ENCODE assay signal across 8 cellular contexts in genomic region chr3:177150970-177151627, GRCh38. TPM values are rescaled to one million over a fixed set of nuclear protein-coding genes. Genes with fewer than 3 reads are reported as not detected.
DNase-seq lines count a peak whose midpoint lies in the region; ATAC-seq, FAIRE-seq and TF ChIP-seq lines count a peak whose summit lies in the region.

No MANE protein-coding gene starts in this region.

- no peak overlapping the region for H2AFZ ChIP-seq in K562 (ENCODE audit: low read depth, low read length)

- no peak for TF ChIP-seq EP300 in K562 (IDR thresholded peaks at IDR 0.05; ENCODE audit: low read length)

- TF ChIP-seq CTCF in A673 (conservative IDR thresholded peaks at IDR 0.05; ENCODE audit: low read depth, low read length) (no peak), K562 (IDR thresholded peaks at IDR 0.05 in 2 of 3, conservative IDR thresholded peaks at IDR 0.05 in 1 of 3; ENCODE audit: insufficient read depth in 2 of 3, low read depth in 1 of 3, low read length in 3 of 3) (no peak), nephron progenitor cell (IDR thresholded peaks at IDR 0.05) (no peak)

- WGBS in K562 (ENCODE audit: insufficient coverage, low coverage, missing lambda C conversion rate), result 36% methylated on average over 7 of the region's 7 CpGs

- peaks cover 99% of the 10 kb centered on the region for H3K79me2 ChIP-seq in K562 (ENCODE audit: control insufficient read depth, insufficient read depth, low read length)

- peak overlapping the region; percentile 90 for H3K27ac Mint-ChIP-seq in nephron progenitor cell

- H3K9me1 ChIP-seq in K562 (ENCODE audit: control insufficient read depth, insufficient read depth, low read length), result peaks cover 4% of the 10 kb centered on the region

- no peaks in the 10 kb centered on the region for H3K36me3 ChIP-seq in A673 (ENCODE audit: insufficient read depth, low read length, poor library complexity, severe bottlenecking)
- H3K36me3 ChIP-seq in K562 (ENCODE audit: control insufficient read depth, insufficient read depth, low read length), result peaks cover 5% of the 10 kb centered on the region; the same call in 2 of the 3 replicates

- H3K36me3 Mint-ChIP-seq in nephron progenitor cell (ENCODE audit: low read depth), result peaks cover 60% of the 10 kb centered on the region

- peaks cover 39% of the 10 kb centered on the region for H3K4me1 ChIP-seq in A673 (ENCODE audit: insufficient read depth, low read length, poor library complexity, severe bottlenecking)
- peaks cover 23 to 28% of the 10 kb centered on the region in 2 experiments; a peak in 4 of 5 replicates for H3K4me1 ChIP-seq in K562 (replicated peaks in 1 of 2; ENCODE audit: control insufficient read depth in 2 of 2, insufficient read depth in 2 of 2, low read length in 2 of 2)

- no peak overlapping the region for H3K4me3 ChIP-seq in A673 (ENCODE audit: low read depth, low read length, poor library complexity, severe bottlenecking)
- no peak overlapping the region for H3K4me3 ChIP-seq in K562

- no peak for FAIRE-seq in K562 (lab: Jason Lieb, UNC)
- no peak for FAIRE-seq in frontal cortex (lab: Jason Lieb, UNC)

- peaks cover 37% of the 10 kb centered on the region for H3K4me1 Mint-ChIP-seq in nephron progenitor cell

- ATAC-seq in HG02759 (IDR thresholded peaks at IDR 0.05; ENCODE audit: unreplicated experiment) (peak; percentile 78), K562 (peak; percentile 76)

- H3K9me3 ChIP-seq in A673 (ENCODE audit: low read depth, low read length, poor library complexity, severe bottlenecking) (no peaks in the 10 kb centered on the region), K562 (replicated peaks; ENCODE audit: control insufficient read depth, insufficient read depth, low read depth, low read length) (no peaks in the 10 kb centered on the region)

- H3K4me2 ChIP-seq in K562 (ENCODE audit: insufficient read depth, low read length), result peak overlapping the region; percentile 37; the same call in 1 of the 2 replicates

- H3K27me3 Mint-ChIP-seq in nephron progenitor cell (ENCODE audit: low read depth, poor library complexity), result no peaks in the 10 kb centered on the region

- DNase-seq in A673 (ENCODE audit: low spot score), result peak; percentile 76
- DNase-seq in GM04503 (ENCODE audit: low read depth), result peak; percentile 28
- DNase-seq in NCI-H1436 treated with DMSO at 0.1 percent for 48 hours (lab: John Stamatoyannopoulos, UW), result peak; percentile 46
- peak in 2 of 4 experiments; percentile 42 to 67 for DNase-seq in K562 (ENCODE audit: extremely low read depth in 1 of 4, low spot score in 3 of 4)
- no peak for DNase-seq in nephron progenitor cell
- DNase-seq in frontal cortex (ENCODE audit: low spot score in 2 of 2), result no peak
- DNase-seq in epidermal melanocyte (ENCODE audit: insufficient read length, low spot score), result no peak

- peak overlapping the region; percentile 10 to 36; a peak in 2 of 4 replicates for H3K9ac ChIP-seq in K562 (ENCODE audit: insufficient read depth in 1 of 2, low read depth in 2 of 2, low read length in 2 of 2)

- CTCF ChIA-PET in A673 (lab: Charles Lee), result no interaction called here
- CTCF ChIA-PET in K562 (lab: Yijun Ruan, JAX; ENCODE audit: low intra/inter-chr PET ratio), result no interaction called here

- no peaks in the 10 kb centered on the region for H3K27me3 ChIP-seq in A673 (replicated peaks; ENCODE audit: insufficient read depth, low read depth, low read length, poor library complexity)
- no peaks in the 10 kb centered on the region for H3K27me3 ChIP-seq in K562 (ENCODE audit: control insufficient read depth in 2 of 2, insufficient read depth in 2 of 2, low read length in 2 of 2)

- BruUV-seq in A673 (replicated peaks; lab: Mats Ljungman, UMichigan) (no TSS peak), K562 (replicated peaks; lab: Mats Ljungman, UMichigan) (no TSS peak)

- no peak overlapping the region for H3K4me3 Mint-ChIP-seq in nephron progenitor cell

- peaks cover 19% of the 10 kb centered on the region for H3K9me3 Mint-ChIP-seq in nephron progenitor cell

- H4K20me1 ChIP-seq in K562 (replicated peaks; ENCODE audit: control insufficient read depth, insufficient read depth, low read length), result peaks cover 12% of the 10 kb centered on the region

- POLR2A ChIA-PET in A673 (lab: Charles Lee; ENCODE audit: low non-redundant PET), result interaction anchor here (0.7 kb wide), 1 partner anchor 41 kb away, joined by 3 read pairs; no protein-coding TSS in a partner anchor
- POLR2A ChIA-PET in K562 (lab: Yijun Ruan, JAX), result interaction anchor here (0.7 to 1.6 kb wide), 7 partner anchors 9 to 209 kb away, joined by 3 to 6 read pairs (median 4); no protein-coding TSS in a partner anchor

- TF ChIP-seq POLR2A in K562 (conservative IDR thresholded peaks at IDR 0.05), result no peak

- in situ Hi-C loops in K562 (cut with MboI), result no loop called here

- intact Hi-C loops in A673 (cut with micrococcal nuclease; ENCODE audit: unreplicated experiment), result no loop called here
- intact Hi-C loops in K562 (cut with micrococcal nuclease), result no loop called here

- H3K27ac ChIP-seq in A673 (ENCODE audit: low read depth, low read length, poor library complexity, severe bottlenecking) (peak overlapping the region; percentile 50), K562 (ENCODE audit: extremely low read depth, low read depth, low read length) (peak overlapping the region; percentile 44; the same call in 1 of the 3 replicates)

- no peak for TF ChIP-seq RAD21 in K562 (CRISPR knock-in tag; conservative IDR thresholded peaks at IDR 0.05 in 1 of 2, IDR thresholded peaks at IDR 0.05 in 1 of 2)

TF ChIP-seq in K562, 482 proteins besides CTCF, POLR2A, EP300 and RAD21 (continues in another document):
- TF ChIP-seq ARID3A (IDR thresholded peaks at IDR 0.05; ENCODE audit: borderline replicate concordance, low read depth, low read length), result 0 out of 2 replicates have a peak, but pooled peaks have one; percentile 28

RNA-seq across cellular contexts. Expression of gene TBL1XR1, which starts 46.2 kb away (rescaled TPM):
- total RNA-seq in A673 (2021), result 186 and 220 TPM in 2 replicates
- total RNA-seq in K562 (2011; cell fraction: chromatin; rRNA removed; ENCODE audit: low replicate concordance), result 113 and 226 TPM in 2 replicates
- total RNA-seq in K562 (2011; cell fraction: nucleolus; rRNA removed), result 55.0 and 70.3 TPM in 2 replicates
- 125 and 183 TPM in 2 replicates for total RNA-seq in K562 (2011; cell fraction: nucleoplasm; rRNA removed)
- 56.6 and 68.6 TPM in 2 replicates for total RNA-seq in K562 (2014; rRNA removed)
- total RNA-seq in K562 (2014; rRNA removed; fragmentation: Illumina TruSeq; extraction: Trizol), result 110 and 132 TPM in 2 replicates
- 74.0 and 83.3 TPM in 2 replicates for total RNA-seq in K562 (2015; rRNA removed; fragmentation: Illumina TruSeq; extraction: Trizol)
- total RNA-seq in K562 (2021), result 125 and 150 TPM in 2 replicates
- polyA plus RNA-seq in K562 (2011; rRNA removed), result 129 and 171 TPM in 2 replicates
- 42.5 and 49.5 TPM in 2 replicates for polyA plus RNA-seq in K562 (2011; cell fraction: cytosol; rRNA removed)
- polyA plus RNA-seq in K562 (2011; cell fraction: nucleus; rRNA removed), result 154 and 172 TPM in 2 replicates
- 19.3 and 54.6 TPM in 2 replicates for polyA plus RNA-seq in K562 (2012)
- polyA plus RNA-seq in K562 (2014; fragmentation: Illumina TruSeq; extraction: Trizol), result 36.6 and 37.2 TPM in 2 replicates
- polyA plus RNA-seq in K562 (2014; fragmentation: Nextera tagmentation; extraction: Ambion mirVana), result 10 to 100 TPM; 19.6 to 90.2 TPM
- 36.7 and 39.9 TPM in 2 replicates for polyA plus RNA-seq in K562 (2014; rRNA removed)
- polyA minus RNA-seq in K562 (2011; rRNA and poly(A)+ RNA removed), result 706 and 847 TPM in 2 replicates
- polyA minus RNA-seq in K562 (2011; cell fraction: cytosol; rRNA and poly(A)+ RNA removed), result 193 and 353 TPM in 2 replicates
- polyA minus RNA-seq in K562 (2011; cell fraction: nucleus; rRNA and poly(A)+ RNA removed), result 137 and 171 TPM in 2 replicates
- 283 TPM for total RNA-seq in frontal cortex

Comparison
In these comparisons a context has a peak if more than half of its experiments do, and no peak if none do; other contexts are left out.
1. DNase-seq: peak in A673 (single experiment), GM04503 (single experiment) and NCI-H1436 treated with DMSO at 0.1 percent for 48 hours (single experiment); none in nephron progenitor cell (single experiment), frontal cortex (0 of 2) and epidermal melanocyte (single experiment).